ENCODE assay signal across 17 cellular contexts in the genomic region with DNA sequence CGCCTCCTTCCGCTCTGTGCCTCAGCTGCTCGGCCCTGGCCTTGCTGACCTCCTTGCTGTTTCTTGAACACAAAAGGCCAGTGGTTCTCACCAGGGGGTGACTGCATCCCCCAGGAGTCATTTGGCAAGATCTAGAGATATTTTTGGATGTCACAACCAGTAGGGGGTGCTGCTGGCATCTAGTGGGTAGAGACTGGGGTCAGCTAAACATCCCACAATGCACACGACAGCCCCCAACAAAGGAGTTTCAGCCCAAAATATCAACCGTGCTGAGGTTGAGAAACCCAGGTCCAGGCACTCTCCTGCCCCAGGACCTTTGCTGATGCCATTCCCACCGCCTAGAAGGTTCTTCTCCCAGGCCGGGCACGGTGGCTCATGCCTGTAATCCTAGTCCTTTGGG. TPM values are rescaled to one million over a fixed set of nuclear protein-coding genes. Genes with fewer than 3 reads are reported as not detected.
DNase-seq lines count a peak whose midpoint lies in the region; ATAC-seq and TF ChIP-seq lines count a peak whose summit lies in the region.
"Had no signal": no experiment of that assay in that cellular context is flagged by ENCODE, and none has a peak within 500 bp of the region (broad histone marks: within the 10 kb centered on the region; RNA-seq: fewer than 3 reads in every experiment).

No MANE protein-coding gene starts in this region.

- H3K79me2 ChIP-seq in SU-DHL-6 (ENCODE audit: insufficient read depth, low read length): no peaks in the 10 kb centered on the region

- H3K36me3 ChIP-seq in SU-DHL-6 (ENCODE audit: low read length): no peaks in the 10 kb centered on the region
- no peaks in the 10 kb centered on the region for H3K36me3 ChIP-seq in iPS DF 6.9 (ENCODE audit: control insufficient read depth, insufficient read depth, low read length)

- no peaks in the 10 kb centered on the region for H3F3A ChIP-seq in SU-DHL-6 (ENCODE audit: insufficient read depth)

- H2AFZ ChIP-seq in SU-DHL-6 (ENCODE audit: low read depth, low read length, severe bottlenecking): no peak overlapping the region

- no peak overlapping the region for H3K4me2 ChIP-seq in SU-DHL-6 (ENCODE audit: low read depth, low read length, poor library complexity, severe bottlenecking)

- no peaks in the 10 kb centered on the region for H3K27me3 ChIP-seq in SU-DHL-6 (ENCODE audit: low read length)
- H3K27me3 ChIP-seq in iPS DF 6.9 (ENCODE audit: control insufficient read depth, insufficient read depth, low read length): no peaks in the 10 kb centered on the region; the same call in 1 of the 2 replicates

- DNase-seq in AG09319 (ENCODE audit: extremely low read depth, low read depth) (no peak), GM13977 (ENCODE audit: low spot score) (no peak), iPS DF 6.9 (ENCODE audit: low read depth, low spot score) (peak; percentile 45), ureter (ENCODE audit: low spot score) (no peak)
- DNase-seq in stimulated activated CD4-positive, alpha-beta T cell treated with anti-CD3 and anti-CD28 coated beads, Interleukin-2, amount 100 ng/mL, for 24 hours: no peak
- no peak for DNase-seq in stimulated activated CD4-positive, alpha-beta T cell treated with anti-CD3 and anti-CD28 coated beads, Interleukin-1b, Interleukin-23, amount 100 ng/mL, for 48 hours
- DNase-seq: CD4-positive, alpha-beta memory T cell; NCI-H1105; NCI-H446; psoas muscle; stimulated activated CD4-positive, alpha-beta T cell treated with anti-CD3 and anti-CD28 coated beads, Interleukin-2, amount 100 ng/mL, for 48 hours; T1000 had no signal

- H4K20me1 ChIP-seq in SU-DHL-6 (ENCODE audit: low read depth, low read length): no peaks in the 10 kb centered on the region

- in situ Hi-C loops in GM13977 (cut with MboI; ENCODE audit: low pct_unique_long_range_greater_than_20kb, low sequenced_read_pairs, unreplicated experiment): no loop called here

- peak; percentile 10; the same call in 1 of the 2 replicates for TF ChIP-seq CTCF in AG09319 (IDR thresholded peaks at IDR 0.05; ENCODE audit: low read depth, low read length)
- TF ChIP-seq CTCF in GM13977 (IDR thresholded peaks at IDR 0.05; ENCODE audit: extremely low read depth, insufficient read depth, missing control alignments): peak; percentile 17
- peak; percentile 19 for TF ChIP-seq CTCF in SU-DHL-6 (IDR thresholded peaks at IDR 0.05; ENCODE audit: insufficient read depth, low read length, poor library complexity, severe bottlenecking)

- H3K9ac ChIP-seq in SU-DHL-6 (ENCODE audit: low read length): no peak overlapping the region

- H3K27ac ChIP-seq in SU-DHL-6 (ENCODE audit: low read depth, low read length): no peak overlapping the region
- H3K27ac ChIP-seq in iPS DF 6.9 (ENCODE audit: low read length): no peak overlapping the region
- H3K27ac ChIP-seq: coronary artery, psoas muscle, RWPE1 had no signal

- H3K9me3 ChIP-seq in SU-DHL-6 (ENCODE audit: insufficient read depth, low read length): no peaks in the 10 kb centered on the region
- H3K9me3 ChIP-seq in iPS DF 6.9 (ENCODE audit: control insufficient read depth, insufficient read depth, low read length): no peaks in the 10 kb centered on the region
- H3K9me3 ChIP-seq: psoas muscle had no signal

- WGBS in iPS DF 6.9 (ENCODE audit: insufficient coverage, insufficient read length): no CpG with 5 or more reads among the region's 8 CpGs

- ATAC-seq in GM19328 (IDR thresholded peaks at IDR 0.05; ENCODE audit: unreplicated experiment): no peak
- ATAC-seq: psoas muscle; stimulated activated effector memory CD8-positive, alpha-beta T cell treated with anti-CD3 and anti-CD28 coated beads, Interleukin-12 subunit alpha, Interleukin-12 subunit beta, amount 100 ng/mL, for 72 hours had no signal

- H3K4me3 ChIP-seq in SU-DHL-6 (ENCODE audit: insufficient read depth, low read length, poor library complexity, severe bottlenecking) (no peak overlapping the region), iPS DF 6.9 (ENCODE audit: low read length) (no peak overlapping the region)
- H3K4me3 ChIP-seq: coronary artery, psoas muscle had no signal

- H3K9me2 ChIP-seq in SU-DHL-6 (replicated peaks; ENCODE audit: insufficient read depth, low read length): no peaks in the 10 kb centered on the region

- peaks cover 2% of the 10 kb centered on the region for H3K4me1 ChIP-seq in iPS DF 6.9 (ENCODE audit: control insufficient read depth, insufficient read depth, low read length)
- H3K4me1 ChIP-seq: psoas muscle had no signal

RNA-seq across cellular contexts. Expression of gene ABCC6, which starts 39.7 kb away (rescaled TPM):
- total RNA-seq in ureter: 0.29 TPM
- total RNA-seq: CD4-positive, alpha-beta memory T cell had no signal

RNA-seq across cellular contexts. Expression of gene NOMO3, which starts 48.8 kb away (rescaled TPM):
- total RNA-seq in ureter: 56.6 TPM
